1 cellular context compared by ENCODE assay signal in the genomic region with DNA sequence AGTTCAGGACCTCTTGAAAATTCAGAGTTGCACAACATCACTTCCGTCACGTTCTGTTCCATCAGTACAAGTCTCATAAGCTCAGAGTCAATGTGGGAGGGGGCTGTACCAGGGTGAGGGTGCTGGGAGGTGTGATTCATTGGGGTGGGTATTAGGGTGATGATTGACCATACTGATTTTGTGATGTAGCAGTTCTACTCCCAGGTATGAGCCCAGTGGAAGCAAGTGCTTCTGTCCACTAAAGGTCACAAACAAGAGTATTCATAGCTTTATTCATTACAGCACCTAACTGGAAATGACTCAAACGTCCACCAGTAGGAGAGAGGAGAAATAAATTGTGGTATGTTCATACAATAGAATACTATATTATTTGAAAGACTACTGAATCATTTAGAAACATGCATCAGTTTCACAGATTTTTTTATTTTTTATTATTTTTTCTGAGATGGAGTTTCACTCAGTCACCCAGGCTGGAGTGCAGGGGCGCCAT.
TF ChIP-seq lines count a peak whose summit lies in the region.

No MANE protein-coding gene starts in this region.

TF ChIP-seq in GM12878, 131 proteins besides CTCF, POLR2A, EP300 and RAD21:
- 0 out of 2 replicates have a peak, but pooled peaks have one; percentile 32 for TF ChIP-seq JUNB (IDR thresholded peaks at IDR 0.05)
- TF ChIP-seq, protein P1, sequence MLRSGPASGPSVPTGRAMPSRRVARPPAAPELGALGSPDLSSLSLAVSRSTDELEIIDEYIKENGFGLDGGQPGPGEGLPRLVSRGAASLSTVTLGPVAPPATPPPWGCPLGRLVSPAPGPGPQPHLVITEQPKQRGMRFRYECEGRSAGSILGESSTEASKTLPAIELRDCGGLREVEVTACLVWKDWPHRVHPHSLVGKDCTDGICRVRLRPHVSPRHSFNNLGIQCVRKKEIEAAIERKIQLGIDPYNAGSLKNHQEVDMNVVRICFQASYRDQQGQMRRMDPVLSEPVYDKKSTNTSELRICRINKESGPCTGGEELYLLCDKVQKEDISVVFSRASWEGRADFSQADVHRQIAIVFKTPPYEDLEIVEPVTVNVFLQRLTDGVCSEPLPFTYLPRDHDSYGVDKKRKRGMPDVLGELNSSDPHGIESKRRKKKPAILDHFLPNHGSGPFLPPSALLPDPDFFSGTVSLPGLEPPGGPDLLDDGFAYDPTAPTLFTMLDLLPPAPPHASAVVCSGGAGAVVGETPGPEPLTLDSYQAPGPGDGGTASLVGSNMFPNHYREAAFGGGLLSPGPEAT (IDR thresholded peaks at IDR 0.05; ENCODE audit: low read depth): no peak
TF ChIP-seq in GM12878: peak in this region for 1.
